ENCODE assay signal across 2 cellular contexts in genomic region chr17:77188084-77189066, GRCh38.
TF ChIP-seq lines count a peak whose summit lies in the region.

No MANE protein-coding gene starts in this region.

TF ChIP-seq in HepG2, 621 proteins besides CTCF, POLR2A, EP300 and RAD21:
- TF ChIP-seq MAFK (conservative IDR thresholded peaks at IDR 0.05 in 1 of 2, IDR thresholded peaks at IDR 0.05 in 1 of 2; ENCODE audit: low read length in 2 of 2) (peak; percentile 33 to 56; a peak in 3 of 4 replicates), HIVEP1 (CRISPR knock-in tag; IDR thresholded peaks at IDR 0.05) (no peak), MIER3 (CRISPR knock-in tag; IDR thresholded peaks at IDR 0.05; ENCODE audit: borderline replicate concordance) (no peak), ZFP36 (IDR thresholded peaks at IDR 0.05; ENCODE audit: borderline replicate concordance, low read depth, low read length, partially characterized antibody) (no peak), MAFF (IDR thresholded peaks at IDR 0.05; ENCODE audit: low read depth, low read length) (peak; percentile 44), SAP130 (CRISPR knock-in tag; IDR thresholded peaks at IDR 0.05; ENCODE audit: low read depth) (0 out of 2 replicates have a peak, but pooled peaks have one; percentile 17), FOSL2 (CRISPR knock-in tag; IDR thresholded peaks at IDR 0.05) (peak; percentile 49; the same call in 1 of the 2 replicates), FOXK2 (IDR thresholded peaks at IDR 0.05) (no peak), HNRNPK (IDR thresholded peaks at IDR 0.05; ENCODE audit: low read depth, low read length, poor library complexity, severe bottlenecking) (no peak), RNF2 (conservative IDR thresholded peaks at IDR 0.05; ENCODE audit: low read depth) (no peak)

TF ChIP-seq in K562, 482 proteins besides CTCF, POLR2A, EP300 and RAD21:
- TF ChIP-seq DDX20 (tag; IDR thresholded peaks at IDR 0.05; ENCODE audit: low read depth) (no peak), ZNF316 (IDR thresholded peaks at IDR 0.05) (0 out of 2 replicates have a peak, but pooled peaks have one; percentile 28)
